8 cellular contexts compared by ENCODE assay signal in the genomic region with DNA sequence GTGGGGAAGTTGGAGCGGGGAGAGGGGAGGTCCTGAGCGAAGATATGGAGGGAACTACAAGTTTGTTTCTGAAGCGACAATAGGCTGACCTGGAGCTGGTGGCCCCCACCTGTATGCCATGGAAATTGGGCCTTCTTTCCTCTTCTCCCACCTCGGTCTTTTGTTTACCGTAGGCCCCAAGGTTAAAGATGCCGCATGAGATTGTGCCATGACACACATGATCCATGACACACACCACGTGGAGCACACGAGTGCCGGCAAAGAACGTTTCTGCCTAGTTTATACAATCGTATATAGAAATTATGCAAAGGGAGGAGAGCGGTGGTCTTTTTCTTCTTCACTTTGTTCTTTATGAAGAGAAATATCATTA. TPM values are rescaled to one million over a fixed set of nuclear protein-coding genes. Genes with fewer than 3 reads are reported as not detected.
A peak's percentile ranks its signal among the peaks of the same experiment; 100 is the strongest.
DNase-seq lines count a peak whose midpoint lies in the region; ATAC-seq lines count a peak whose summit lies in the region.

No MANE protein-coding gene starts in this region.

- H3K27me3 Mint-ChIP-seq in activated naive CD4-positive, alpha-beta T cell treated with anti-CD3 and anti-CD28 coated beads, Interleukin-2, amount 50 U/mL, for 24 hours = no peaks in the 10 kb centered on the region

- peak; percentile 14 for ATAC-seq in GM19455 (IDR thresholded peaks at IDR 0.05; ENCODE audit: unreplicated experiment)

- peak overlapping the region; percentile 94 for H3K4me3 ChIP-seq in Jurkat, Clone E6-1 (ENCODE audit: low read length)
- H3K4me3 ChIP-seq in iPS DF 6.9 (ENCODE audit: low read length) = peak overlapping the region; percentile 96

- H3K4me1 Mint-ChIP-seq in activated naive CD4-positive, alpha-beta T cell treated with anti-CD3 and anti-CD28 coated beads, Interleukin-2, amount 50 U/mL, for 24 hours = peaks cover 39% of the 10 kb centered on the region

- H3K4me3 Mint-ChIP-seq in activated naive CD4-positive, alpha-beta T cell treated with anti-CD3 and anti-CD28 coated beads, Interleukin-2, amount 50 U/mL, for 24 hours = peak overlapping the region; percentile 91

- 0 out of 2 replicates have a peak, but pooled peaks cover 2% of the 10 kb centered on the region for H3K36me3 ChIP-seq in iPS DF 6.9 (ENCODE audit: control insufficient read depth, insufficient read depth, low read length)

- no peaks in the 10 kb centered on the region for H3K27me3 ChIP-seq in iPS DF 6.9 (ENCODE audit: control insufficient read depth, insufficient read depth, low read length)

- no peaks in the 10 kb centered on the region for H3K9me3 ChIP-seq in iPS DF 6.9 (ENCODE audit: control insufficient read depth, insufficient read depth, low read length)

- H3K27ac ChIP-seq in iPS DF 6.9 (ENCODE audit: low read length) = no peak overlapping the region

- DNase-seq in CD1c-positive myeloid dendritic cell (ENCODE audit: extremely low spot score) (peak; percentile 45), iPS DF 6.9 (ENCODE audit: low read depth, low spot score) (no peak), AML-193 (lab: John Stamatoyannopoulos, UW) (no peak), NCI-H1092 treated with DMSO at 0.1 percent for 48 hours (lab: John Stamatoyannopoulos, UW) (no peak)
- DNase-seq in Jurkat, Clone E6-1 (ENCODE audit: low read depth, low spot score) = peak; percentile 24
- DNase-seq in stimulated activated CD4-positive, alpha-beta T cell treated with anti-CD3 and anti-CD28 coated beads, Interleukin-15, amount 100 ng/mL, for 48 hours (ENCODE audit: low read depth in 2 of 2) = peak; percentile 4 to 25

- H3K4me1 ChIP-seq in iPS DF 6.9 (ENCODE audit: control insufficient read depth, insufficient read depth, low read length) = peaks cover 5% of the 10 kb centered on the region; the same call in 1 of the 2 replicates

- peaks cover 13% of the 10 kb centered on the region for H3K36me3 Mint-ChIP-seq in activated naive CD4-positive, alpha-beta T cell treated with anti-CD3 and anti-CD28 coated beads, Interleukin-2, amount 50 U/mL, for 24 hours

- no peaks in the 10 kb centered on the region for H3K9me3 Mint-ChIP-seq in activated naive CD4-positive, alpha-beta T cell treated with anti-CD3 and anti-CD28 coated beads, Interleukin-2, amount 50 U/mL, for 24 hours

- H3K27ac Mint-ChIP-seq in activated naive CD4-positive, alpha-beta T cell treated with anti-CD3 and anti-CD28 coated beads, Interleukin-2, amount 50 U/mL, for 24 hours = peak overlapping the region; percentile 94

- no CpG with 5 or more reads among the region's 12 CpGs for WGBS in iPS DF 6.9 (ENCODE audit: insufficient coverage, insufficient read length)

RNA-seq across cellular contexts. Expression of gene TMEM33, which starts 0.4 kb away (rescaled TPM):
- polyA plus RNA-seq in Jurkat, Clone E6-1 (2012; ENCODE audit: insufficient read depth, insufficient read length) = 39.4 TPM

RNA-seq across cellular contexts. Expression of gene DCAF4L1, which starts 45.9 kb away (rescaled TPM):
- polyA plus RNA-seq in Jurkat, Clone E6-1 (2012; ENCODE audit: insufficient read depth, insufficient read length) = not detected

RNA-seq across cellular contexts. Expression of gene SLC30A9, which starts 54.7 kb away (rescaled TPM):
- 33.9 TPM for polyA plus RNA-seq in Jurkat, Clone E6-1 (2012; ENCODE audit: insufficient read depth, insufficient read length)

Comparison
In these comparisons a context has a peak if more than half of its experiments do, and no peak if none do; other contexts are left out.
1. DNase-seq: peak in CD1c-positive myeloid dendritic cell (single experiment), Jurkat, Clone E6-1 (single experiment) and stimulated activated CD4-positive, alpha-beta T cell treated with anti-CD3 and anti-CD28 coated beads, Interleukin-15, amount 100 ng/mL, for 48 hours (2 of 2); none in iPS DF 6.9 (single experiment), AML-193 (0 of 2) and NCI-H1092 treated with DMSO at 0.1 percent for 48 hours (single experiment).